In the genomic region with DNA sequence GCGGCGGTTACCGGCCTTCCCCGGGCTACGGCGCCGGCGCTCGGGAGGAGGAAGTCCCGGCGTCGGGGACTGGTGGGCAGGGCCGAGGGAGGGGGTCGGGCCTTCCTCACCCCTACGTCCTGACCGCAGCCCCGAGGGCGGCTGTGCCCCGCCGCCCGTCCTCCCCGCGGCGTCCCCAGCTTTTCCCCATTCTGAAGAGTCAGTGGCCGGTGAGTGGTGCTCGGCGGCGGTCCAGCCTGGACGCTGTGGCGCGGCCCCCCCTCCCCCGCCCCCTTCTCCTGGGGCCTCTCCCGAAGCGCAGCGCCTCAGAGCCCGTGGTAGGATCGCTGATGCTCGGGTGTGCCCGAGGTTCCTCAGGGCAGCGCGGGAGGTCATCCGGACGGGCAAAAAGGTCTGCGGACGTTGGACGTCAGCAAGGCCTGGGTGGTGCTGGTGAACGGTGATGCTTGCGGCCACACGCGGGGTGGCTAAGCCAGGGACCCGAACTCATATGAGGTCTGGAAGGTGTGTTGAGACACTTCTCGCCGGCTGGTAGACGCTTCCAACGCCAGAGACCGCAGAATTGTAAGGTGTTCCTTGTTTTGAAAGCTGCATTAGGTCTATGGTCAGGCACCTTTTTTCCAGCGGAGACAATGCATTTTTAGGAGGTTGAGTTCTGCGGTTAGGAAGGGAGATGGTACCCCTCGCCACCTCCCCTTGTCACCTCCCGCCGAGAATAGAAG, we compare ENCODE assay signal across 1 cellular context.
A peak's percentile ranks its signal among the peaks of the same experiment; 100 is the strongest.
TF ChIP-seq lines count a peak whose summit lies in the region.

No MANE protein-coding gene starts in this region.

TF ChIP-seq in K562, 482 proteins besides CTCF, POLR2A, EP300 and RAD21 (continued from another document):
- TF ChIP-seq MAZ (CRISPR knock-in tag; conservative IDR thresholded peaks at IDR 0.05 in 1 of 2, IDR thresholded peaks at IDR 0.05 in 1 of 2), result peak; percentile 70 to 80
- peak; percentile 64; the same call in 1 of the 2 replicates for TF ChIP-seq SPI1 (IDR thresholded peaks at IDR 0.05; ENCODE audit: borderline replicate concordance, low read depth, low read length)
- TF ChIP-seq KLF10 (CRISPR knock-in tag; IDR thresholded peaks at IDR 0.05), result no peak
- peak; percentile 85 for TF ChIP-seq ZNF444 (CRISPR knock-in tag; IDR thresholded peaks at IDR 0.05)
- TF ChIP-seq BRD9 (IDR thresholded peaks at IDR 0.05; ENCODE audit: low read depth, partially characterized antibody), result no peak
- no peak for TF ChIP-seq SRF (CRISPR knock-in tag; IDR thresholded peaks at IDR 0.05)
- TF ChIP-seq ZNF253 (CRISPR knock-in tag; conservative IDR thresholded peaks at IDR 0.05), result no peak
- TF ChIP-seq, protein P1, sequence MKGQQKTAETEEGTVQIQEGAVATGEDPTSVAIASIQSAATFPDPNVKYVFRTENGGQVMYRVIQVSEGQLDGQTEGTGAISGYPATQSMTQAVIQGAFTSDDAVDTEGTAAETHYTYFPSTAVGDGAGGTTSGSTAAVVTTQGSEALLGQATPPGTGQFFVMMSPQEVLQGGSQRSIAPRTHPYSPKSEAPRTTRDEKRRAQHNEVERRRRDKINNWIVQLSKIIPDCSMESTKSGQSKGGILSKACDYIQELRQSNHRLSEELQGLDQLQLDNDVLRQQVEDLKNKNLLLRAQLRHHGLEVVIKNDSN (CRISPR knock-in tag; IDR thresholded peaks at IDR 0.05), result 0 out of 2 replicates have a peak, but pooled peaks have one; percentile 14
- no peak for TF ChIP-seq YY1 (IDR thresholded peaks at IDR 0.05; ENCODE audit: borderline replicate concordance in 1 of 3, control insufficient read depth in 1 of 3, extremely low read depth in 1 of 3, insufficient read depth in 3 of 3, insufficient read length in 1 of 3, insufficient replicate concordance in 2 of 3, low read depth in 1 of 3, low read length in 2 of 3)
- TF ChIP-seq ZBTB7A (IDR thresholded peaks at IDR 0.05; ENCODE audit: borderline replicate concordance, control insufficient read depth, low read depth, low read length), result peak; percentile 72; the same call in 1 of the 2 replicates
- TF ChIP-seq CHD1 (IDR thresholded peaks at IDR 0.05; ENCODE audit: low read length), result peak; percentile 38
- no peak for TF ChIP-seq CCAR2 (IDR thresholded peaks at IDR 0.05; ENCODE audit: low read depth, low read length)
- TF ChIP-seq RCOR1 (IDR thresholded peaks at IDR 0.05; ENCODE audit: borderline replicate concordance in 1 of 2, low read depth in 2 of 2, low read length in 2 of 2), result peak in 1 of 2 experiments; percentile 5; a peak in 1 of 4 replicates
- TF ChIP-seq, protein P2, sequence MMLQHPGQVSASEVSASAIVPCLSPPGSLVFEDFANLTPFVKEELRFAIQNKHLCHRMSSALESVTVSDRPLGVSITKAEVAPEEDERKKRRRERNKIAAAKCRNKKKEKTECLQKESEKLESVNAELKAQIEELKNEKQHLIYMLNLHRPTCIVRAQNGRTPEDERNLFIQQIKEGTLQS (IDR thresholded peaks at IDR 0.05), result no peak
- TF ChIP-seq, protein P2 (CRISPR knock-in tag; conservative IDR thresholded peaks at IDR 0.05), result no peak
- TF ChIP-seq GATA2 (CRISPR knock-in tag; IDR thresholded peaks at IDR 0.05), result no peak
- TF ChIP-seq, protein P3, sequence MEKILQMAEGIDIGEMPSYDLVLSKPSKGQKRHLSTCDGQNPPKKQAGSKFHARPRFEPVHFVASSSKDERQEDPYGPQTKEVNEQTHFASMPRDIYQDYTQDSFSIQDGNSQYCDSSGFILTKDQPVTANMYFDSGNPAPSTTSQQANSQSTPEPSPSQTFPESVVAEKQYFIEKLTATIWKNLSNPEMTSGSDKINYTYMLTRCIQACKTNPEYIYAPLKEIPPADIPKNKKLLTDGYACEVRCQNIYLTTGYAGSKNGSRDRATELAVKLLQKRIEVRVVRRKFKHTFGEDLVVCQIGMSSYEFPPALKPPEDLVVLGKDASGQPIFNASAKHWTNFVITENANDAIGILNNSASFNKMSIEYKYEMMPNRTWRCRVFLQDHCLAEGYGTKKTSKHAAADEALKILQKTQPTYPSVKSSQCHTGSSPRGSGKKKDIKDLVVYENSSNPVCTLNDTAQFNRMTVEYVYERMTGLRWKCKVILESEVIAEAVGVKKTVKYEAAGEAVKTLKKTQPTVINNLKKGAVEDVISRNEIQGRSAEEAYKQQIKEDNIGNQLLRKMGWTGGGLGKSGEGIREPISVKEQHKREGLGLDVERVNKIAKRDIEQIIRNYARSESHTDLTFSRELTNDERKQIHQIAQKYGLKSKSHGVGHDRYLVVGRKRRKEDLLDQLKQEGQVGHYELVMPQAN (IDR thresholded peaks at IDR 0.05; ENCODE audit: borderline replicate concordance), result peak; percentile 59
- peak; percentile 29 for TF ChIP-seq CCNT2 (IDR thresholded peaks at IDR 0.05; ENCODE audit: borderline replicate concordance, extremely low read depth, insufficient read length, low read depth, low read length)
- TF ChIP-seq, protein P4, sequence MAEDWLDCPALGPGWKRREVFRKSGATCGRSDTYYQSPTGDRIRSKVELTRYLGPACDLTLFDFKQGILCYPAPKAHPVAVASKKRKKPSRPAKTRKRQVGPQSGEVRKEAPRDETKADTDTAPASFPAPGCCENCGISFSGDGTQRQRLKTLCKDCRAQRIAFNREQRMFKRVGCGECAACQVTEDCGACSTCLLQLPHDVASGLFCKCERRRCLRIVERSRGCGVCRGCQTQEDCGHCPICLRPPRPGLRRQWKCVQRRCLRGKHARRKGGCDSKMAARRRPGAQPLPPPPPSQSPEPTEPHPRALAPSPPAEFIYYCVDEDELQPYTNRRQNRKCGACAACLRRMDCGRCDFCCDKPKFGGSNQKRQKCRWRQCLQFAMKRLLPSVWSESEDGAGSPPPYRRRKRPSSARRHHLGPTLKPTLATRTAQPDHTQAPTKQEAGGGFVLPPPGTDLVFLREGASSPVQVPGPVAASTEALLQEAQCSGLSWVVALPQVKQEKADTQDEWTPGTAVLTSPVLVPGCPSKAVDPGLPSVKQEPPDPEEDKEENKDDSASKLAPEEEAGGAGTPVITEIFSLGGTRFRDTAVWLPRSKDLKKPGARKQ (CRISPR knock-in tag; IDR thresholded peaks at IDR 0.05), result no peak
- TF ChIP-seq HNRNPK (IDR thresholded peaks at IDR 0.05; ENCODE audit: low read depth, low read length, poor library complexity, severe bottlenecking), result peak; percentile 30
